In the genomic region with DNA sequence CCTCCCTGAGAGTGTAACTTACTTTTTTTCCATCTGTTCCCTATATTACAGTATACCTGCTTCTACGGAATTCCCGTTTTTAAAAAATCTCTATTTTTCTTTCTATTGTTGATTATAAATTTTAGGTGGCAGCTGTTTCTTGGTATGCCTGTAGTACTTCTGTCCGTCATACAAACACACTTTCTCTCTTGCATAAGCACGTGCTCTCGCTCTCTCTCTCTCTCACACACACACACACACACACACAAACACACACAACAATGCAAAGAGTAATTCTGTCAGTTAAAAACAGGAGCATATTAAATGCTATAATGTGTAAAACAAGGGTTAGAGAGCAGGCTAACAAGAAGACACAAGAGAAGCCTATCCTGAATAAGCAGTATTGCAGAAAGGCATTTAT, we compare ENCODE assay signal across 2 cellular contexts.
TF ChIP-seq lines count a peak whose summit lies in the region.

No MANE protein-coding gene starts in this region.

TF ChIP-seq in IMR-90, 13 proteins besides CTCF, POLR2A, EP300 and RAD21:
- TF ChIP-seq, protein P1, sequence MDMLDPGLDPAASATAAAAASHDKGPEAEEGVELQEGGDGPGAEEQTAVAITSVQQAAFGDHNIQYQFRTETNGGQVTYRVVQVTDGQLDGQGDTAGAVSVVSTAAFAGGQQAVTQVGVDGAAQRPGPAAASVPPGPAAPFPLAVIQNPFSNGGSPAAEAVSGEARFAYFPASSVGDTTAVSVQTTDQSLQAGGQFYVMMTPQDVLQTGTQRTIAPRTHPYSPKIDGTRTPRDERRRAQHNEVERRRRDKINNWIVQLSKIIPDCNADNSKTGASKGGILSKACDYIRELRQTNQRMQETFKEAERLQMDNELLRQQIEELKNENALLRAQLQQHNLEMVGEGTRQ (IDR thresholded peaks at IDR 0.05; ENCODE audit: low read depth, low read length): no peak
- TF ChIP-seq BHLHE40 (IDR thresholded peaks at IDR 0.05; ENCODE audit: low read depth, low read length): no peak
- TF ChIP-seq RCOR1 (IDR thresholded peaks at IDR 0.05; ENCODE audit: insufficient replicate concordance, low read length): no peak
- no peak for TF ChIP-seq NFE2L2 (IDR thresholded peaks at IDR 0.05; ENCODE audit: low read depth, low read length)
- TF ChIP-seq FOS (IDR thresholded peaks at IDR 0.05; ENCODE audit: low read depth, low read length): no peak
- TF ChIP-seq, protein P2, sequence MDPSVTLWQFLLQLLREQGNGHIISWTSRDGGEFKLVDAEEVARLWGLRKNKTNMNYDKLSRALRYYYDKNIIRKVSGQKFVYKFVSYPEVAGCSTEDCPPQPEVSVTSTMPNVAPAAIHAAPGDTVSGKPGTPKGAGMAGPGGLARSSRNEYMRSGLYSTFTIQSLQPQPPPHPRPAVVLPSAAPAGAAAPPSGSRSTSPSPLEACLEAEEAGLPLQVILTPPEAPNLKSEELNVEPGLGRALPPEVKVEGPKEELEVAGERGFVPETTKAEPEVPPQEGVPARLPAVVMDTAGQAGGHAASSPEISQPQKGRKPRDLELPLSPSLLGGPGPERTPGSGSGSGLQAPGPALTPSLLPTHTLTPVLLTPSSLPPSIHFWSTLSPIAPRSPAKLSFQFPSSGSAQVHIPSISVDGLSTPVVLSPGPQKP (IDR thresholded peaks at IDR 0.05; ENCODE audit: borderline replicate concordance, low read depth, low read length): no peak
- TF ChIP-seq MAFK (IDR thresholded peaks at IDR 0.05; ENCODE audit: low read depth, low read length): no peak
TF ChIP-seq in IMR-90: peak in this region for 0.

TF ChIP-seq in HepG2, 621 proteins besides CTCF, POLR2A, EP300 and RAD21:
- TF ChIP-seq, protein P3, sequence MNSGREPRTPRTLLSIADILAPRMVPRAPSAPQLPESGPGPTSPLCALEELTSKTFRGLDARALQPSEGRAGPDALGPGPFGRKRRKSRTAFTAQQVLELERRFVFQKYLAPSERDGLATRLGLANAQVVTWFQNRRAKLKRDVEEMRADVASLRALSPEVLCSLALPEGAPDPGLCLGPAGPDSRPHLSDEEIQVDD (CRISPR knock-in tag; IDR thresholded peaks at IDR 0.05; ENCODE audit: borderline replicate concordance): no peak
- TF ChIP-seq KMT2A (CRISPR knock-in tag; IDR thresholded peaks at IDR 0.05): no peak
- TF ChIP-seq, protein P4, sequence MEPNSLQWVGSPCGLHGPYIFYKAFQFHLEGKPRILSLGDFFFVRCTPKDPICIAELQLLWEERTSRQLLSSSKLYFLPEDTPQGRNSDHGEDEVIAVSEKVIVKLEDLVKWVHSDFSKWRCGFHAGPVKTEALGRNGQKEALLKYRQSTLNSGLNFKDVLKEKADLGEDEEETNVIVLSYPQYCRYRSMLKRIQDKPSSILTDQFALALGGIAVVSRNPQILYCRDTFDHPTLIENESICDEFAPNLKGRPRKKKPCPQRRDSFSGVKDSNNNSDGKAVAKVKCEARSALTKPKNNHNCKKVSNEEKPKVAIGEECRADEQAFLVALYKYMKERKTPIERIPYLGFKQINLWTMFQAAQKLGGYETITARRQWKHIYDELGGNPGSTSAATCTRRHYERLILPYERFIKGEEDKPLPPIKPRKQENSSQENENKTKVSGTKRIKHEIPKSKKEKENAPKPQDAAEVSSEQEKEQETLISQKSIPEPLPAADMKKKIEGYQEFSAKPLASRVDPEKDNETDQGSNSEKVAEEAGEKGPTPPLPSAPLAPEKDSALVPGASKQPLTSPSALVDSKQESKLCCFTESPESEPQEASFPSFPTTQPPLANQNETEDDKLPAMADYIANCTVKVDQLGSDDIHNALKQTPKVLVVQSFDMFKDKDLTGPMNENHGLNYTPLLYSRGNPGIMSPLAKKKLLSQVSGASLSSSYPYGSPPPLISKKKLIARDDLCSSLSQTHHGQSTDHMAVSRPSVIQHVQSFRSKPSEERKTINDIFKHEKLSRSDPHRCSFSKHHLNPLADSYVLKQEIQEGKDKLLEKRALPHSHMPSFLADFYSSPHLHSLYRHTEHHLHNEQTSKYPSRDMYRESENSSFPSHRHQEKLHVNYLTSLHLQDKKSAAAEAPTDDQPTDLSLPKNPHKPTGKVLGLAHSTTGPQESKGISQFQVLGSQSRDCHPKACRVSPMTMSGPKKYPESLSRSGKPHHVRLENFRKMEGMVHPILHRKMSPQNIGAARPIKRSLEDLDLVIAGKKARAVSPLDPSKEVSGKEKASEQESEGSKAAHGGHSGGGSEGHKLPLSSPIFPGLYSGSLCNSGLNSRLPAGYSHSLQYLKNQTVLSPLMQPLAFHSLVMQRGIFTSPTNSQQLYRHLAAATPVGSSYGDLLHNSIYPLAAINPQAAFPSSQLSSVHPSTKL (CRISPR knock-in tag; IDR thresholded peaks at IDR 0.05): no peak
- no peak for TF ChIP-seq TBP (CRISPR knock-in tag; IDR thresholded peaks at IDR 0.05)
- no peak for TF ChIP-seq ZNF749 (CRISPR knock-in tag; IDR thresholded peaks at IDR 0.05; ENCODE audit: borderline replicate concordance)
- TF ChIP-seq, protein P5, sequence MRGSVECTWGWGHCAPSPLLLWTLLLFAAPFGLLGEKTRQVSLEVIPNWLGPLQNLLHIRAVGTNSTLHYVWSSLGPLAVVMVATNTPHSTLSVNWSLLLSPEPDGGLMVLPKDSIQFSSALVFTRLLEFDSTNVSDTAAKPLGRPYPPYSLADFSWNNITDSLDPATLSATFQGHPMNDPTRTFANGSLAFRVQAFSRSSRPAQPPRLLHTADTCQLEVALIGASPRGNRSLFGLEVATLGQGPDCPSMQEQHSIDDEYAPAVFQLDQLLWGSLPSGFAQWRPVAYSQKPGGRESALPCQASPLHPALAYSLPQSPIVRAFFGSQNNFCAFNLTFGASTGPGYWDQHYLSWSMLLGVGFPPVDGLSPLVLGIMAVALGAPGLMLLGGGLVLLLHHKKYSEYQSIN (CRISPR knock-in tag; IDR thresholded peaks at IDR 0.05; ENCODE audit: borderline replicate concordance): no peak
- no peak for TF ChIP-seq HMG20A (CRISPR knock-in tag; IDR thresholded peaks at IDR 0.05; ENCODE audit: borderline replicate concordance)
- TF ChIP-seq SRSF4 (IDR thresholded peaks at IDR 0.05; ENCODE audit: low read depth, low read length, poor library complexity, severe bottlenecking): no peak
- no peak for TF ChIP-seq HOXA9 (CRISPR knock-in tag; IDR thresholded peaks at IDR 0.05; ENCODE audit: borderline replicate concordance)
